Comparison of ENCODE assay signal across 27 cellular contexts in genomic region chr1:4468386-4468785, GRCh38.
"Had no signal": no experiment of that assay in that cellular context is flagged by ENCODE, and none has a peak within 500 bp of the region (broad histone marks: within the 10 kb centered on the region; RNA-seq: fewer than 3 reads in every experiment).

No MANE protein-coding gene starts in this region.

- H3K4me3 Mint-ChIP-seq: immature natural killer cell; mesothelial cell of epicardium; naive B cell; natural killer cell; neural crest cell; stimulated activated naive B cell treated with anti-CD40 and anti-IgM and Interleukin-4, amounts not matched to agents 10 μg/mL and 1 μg/mL and 100 μg/mL, for 72 hours had no signal

- H3K4me1 Mint-ChIP-seq: immature natural killer cell; mesothelial cell of epicardium; naive B cell; natural killer cell; neural crest cell; stimulated activated naive B cell treated with anti-CD40 and anti-IgM and Interleukin-4, amounts not matched to agents 10 μg/mL and 1 μg/mL and 100 μg/mL, for 72 hours had no signal

- ATAC-seq: heart left ventricle; left colon; left lung; lower lobe of right lung; natural killer cell; pancreas; psoas muscle; right lobe of liver; stimulated activated naive B cell treated with anti-CD40 and anti-IgM and Interleukin-4, amounts not matched to agents 10 μg/mL and 1 μg/mL and 100 μg/mL, for 72 hours; stimulated activated naive CD8-positive, alpha-beta T cell treated with anti-CD3 and anti-CD28 coated beads, Interleukin-15, Interleukin-2, amounts not matched to agents 100 U/mL and 50 U/mL, for 24 hours; upper lobe of right lung had no signal

- DNase-seq: heart left ventricle; immature natural killer cell; kidney; left colon; lower lobe of right lung; mammary epithelial cell; mesenchymal stem cell; naive B cell; natural killer cell; nucleus accumbens; pancreas; psoas muscle; right lobe of liver; stimulated activated CD4-positive, alpha-beta T cell treated with anti-CD3 and anti-CD28 coated beads, Interleukin-1b, Interleukin-23, amount 100 ng/mL, for 48 hours; stimulated activated CD4-positive, alpha-beta T cell treated with anti-CD3 and anti-CD28 coated beads, Interleukin-2, amount 100 ng/mL, for 48 hours; stimulated activated CD4-positive, alpha-beta T cell treated with anti-CD3 and anti-CD28 coated beads, Interleukin-4, amount 100 ng/mL, for 4 hours; stimulated activated CD8-positive, alpha-beta memory T cell treated with anti-CD3 and anti-CD28 coated beads, Interleukin-4, amount 100 ng/mL, for 48 hours; stimulated activated naive B cell treated with anti-CD40 and anti-IgM and Interleukin-4, amounts not matched to agents 10 μg/mL and 1 μg/mL and 100 μg/mL, for 72 hours; stimulated activated naive CD8-positive, alpha-beta T cell treated with anti-CD3 and anti-CD28 coated beads, Interleukin-15, Interleukin-2, amounts not matched to agents 100 U/mL and 50 U/mL, for 24 hours; stomach; testis; thyroid gland; transverse colon; upper lobe of right lung had no signal

- H3K9me3 Mint-ChIP-seq: immature natural killer cell, mesothelial cell of epicardium, natural killer cell, neural crest cell had no signal

- H3K27ac Mint-ChIP-seq: immature natural killer cell; mesothelial cell of epicardium; naive B cell; natural killer cell; stimulated activated naive B cell treated with anti-CD40 and anti-IgM and Interleukin-4, amounts not matched to agents 10 μg/mL and 1 μg/mL and 100 μg/mL, for 72 hours had no signal

- H3K36me3 Mint-ChIP-seq: immature natural killer cell; mesothelial cell of epicardium; naive B cell; natural killer cell; stimulated activated naive B cell treated with anti-CD40 and anti-IgM and Interleukin-4, amounts not matched to agents 10 μg/mL and 1 μg/mL and 100 μg/mL, for 72 hours had no signal
